ENCODE assay signal across 8 cellular contexts in genomic region chr12:42587564-42588307, GRCh38. TPM values are rescaled to one million over a fixed set of nuclear protein-coding genes. Genes with fewer than 3 reads are reported as not detected.
A peak's percentile ranks its signal among the peaks of the same experiment; 100 is the strongest.
DNase-seq lines count a peak whose midpoint lies in the region; ATAC-seq and TF ChIP-seq lines count a peak whose summit lies in the region.

No MANE protein-coding gene starts in this region.

- peaks cover 0 to 45% (median 3%) of the 10 kb centered on the region in 4 donors for H3K27me3 ChIP-seq in esophagus squamous epithelium
- H3K27me3 ChIP-seq in ovary = no peaks in the 10 kb centered on the region

- ATAC-seq in GM21786 (IDR thresholded peaks at IDR 0.05; ENCODE audit: unreplicated experiment) = no peak

- TF ChIP-seq EP300 in ovary (IDR thresholded peaks at IDR 0.05) = no peak

- H3K4me1 ChIP-seq in esophagus squamous epithelium (peaks cover 10 to 58% (median 22%) of the 10 kb centered on the region in 3 donors), ovary (ENCODE audit: insufficient read depth) (peaks cover 9% of the 10 kb centered on the region)

- H3K36me3 ChIP-seq in esophagus squamous epithelium (no peaks in the 10 kb centered on the region), ovary (no peaks in the 10 kb centered on the region)

- 67 to 81% methylated on average over 4 to 7 of the region's 7 CpGs for WGBS in esophagus squamous epithelium, 2 donors
- 39 to 44% (median 43%) methylated on average over 7 of the region's 7 CpGs for WGBS in ovary, 3 donors

- H3K4me3 ChIP-seq in esophagus squamous epithelium (peak overlapping the region in 3 of 4 donors; percentile 56 to 91 (median 71)), ovary (peak overlapping the region; percentile 81)

- DNase-seq in Caki2 (ENCODE audit: low read depth) = peak; percentile 12
- DNase-seq in NCI-H82 treated with DMSO at 0.1 percent for 48 hours (lab: John Stamatoyannopoulos, UW; ENCODE audit: unreplicated experiment) = peak; percentile 20
- no peak for DNase-seq in esophagus squamous epithelium (lab: John Stamatoyannopoulos, UW)
- no peak for DNase-seq in ovary
- no peak for DNase-seq in T-helper 2 cell
- no peak for DNase-seq in NCI-H2107 (lab: John Stamatoyannopoulos, UW)
- DNase-seq in NCI-H1092 treated with DMSO at 0.1 percent for 48 hours (lab: John Stamatoyannopoulos, UW) = no peak

- H3K9me3 ChIP-seq in esophagus squamous epithelium (no peaks in the 10 kb centered on the region), ovary (no peaks in the 10 kb centered on the region)

- TF ChIP-seq CTCF in esophagus squamous epithelium (IDR thresholded peaks at IDR 0.05) (no peak), ovary (IDR thresholded peaks at IDR 0.05) (no peak)

- in situ Hi-C loops in Caki2 (cut with HindIII; ENCODE audit: low pct_unique_long_range_greater_than_20kb, low sequenced_read_pairs) = no loop called here

- TF ChIP-seq POLR2A in esophagus squamous epithelium (IDR thresholded peaks at IDR 0.05) (no peak), ovary (IDR thresholded peaks at IDR 0.05) (no peak)

- intact Hi-C loops in esophagus squamous epithelium (cut with DNase I) (no loop called here), ovary (cut with DNase I) (loop anchor here in 2 of 4 donors (5.0 to 10.0 kb wide), 3 partner anchors 103 to 443 kb away; partner anchors contain the start of gene GXYLT1 (in 1 of the 2))

- H3K27ac ChIP-seq in esophagus squamous epithelium (peak overlapping the region in 1 of 4 donors; percentile 75), ovary (no peak overlapping the region)

RNA-seq across cellular contexts. Expression of gene PRICKLE1, which starts 1.8 kb away (rescaled TPM):
- total RNA-seq in Caki2 (2014; rRNA removed; shearing (Covaris generic); ENCODE audit: low replicate concordance) = 9.5 and 10.7 TPM in 2 replicates
- 1 to 10 TPM in 3 of 4 donors, under 1 TPM in 1; 0.19 to 8.0 (median 2.7) TPM for total RNA-seq in esophagus squamous epithelium
- 10 to 100 TPM; 14.2 to 35.2 (median 22.5) TPM for total RNA-seq in ovary
- 10 to 100 TPM; 12.5 to 29.1 TPM for polyA plus RNA-seq in ovary

Comparison
In these comparisons a context has a peak if more than half of its experiments do, and no peak if none do; other contexts are left out.
1. DNase-seq: peak in Caki2 (single experiment) and NCI-H82 treated with DMSO at 0.1 percent for 48 hours (single experiment); none in esophagus squamous epithelium (single experiment), ovary (0 of 5), T-helper 2 cell (0 of 5), NCI-H2107 (single experiment) and NCI-H1092 treated with DMSO at 0.1 percent for 48 hours (single experiment).